ENCODE assay signal across 9 cellular contexts in genomic region chr20:38806855-38807655, GRCh38. TPM values are rescaled to one million over a fixed set of nuclear protein-coding genes. Genes with fewer than 3 reads are reported as not detected.
DNase-seq lines count a peak whose midpoint lies in the region; ATAC-seq and TF ChIP-seq lines count a peak whose summit lies in the region.
"Had no signal": no experiment of that assay in that cellular context is flagged by ENCODE, and none has a peak within 500 bp of the region (broad histone marks: within the 10 kb centered on the region; RNA-seq: fewer than 3 reads in every experiment).

No MANE protein-coding gene starts in this region.

- no peak for TF ChIP-seq CTCF in brain (conservative IDR thresholded peaks at IDR 0.05)
- no peak for TF ChIP-seq CTCF in transverse colon (IDR thresholded peaks at IDR 0.05)

- DNase-seq in DMS 273 (lab: John Stamatoyannopoulos, UW; ENCODE audit: unreplicated experiment) = peak; percentile 42
- no peak for DNase-seq in DMS 273 treated with DMSO at 0.1 percent for 48 hours (lab: John Stamatoyannopoulos, UW)
- DNase-seq in transverse colon = peak; percentile 36
- no peak for DNase-seq in SKM-1 treated with dmso at 0.1 percent for 144 hours (lab: John Stamatoyannopoulos, UW; ENCODE audit: unreplicated experiment)

- in situ Hi-C loops in transverse colon (cut with MboI; ENCODE audit: low pct_ligation_motif_present in 1 of 4, low pct_unique_long_range_greater_than_20kb in 1 of 4, low sequenced_read_pairs in 3 of 4) = loop anchor here in 1 of 4 donors (10.0 kb wide), 1 partner anchor 68 kb away; no protein-coding TSS in a partner anchor

- peaks cover 4 to 22% of the 10 kb centered on the region in 2 donors for H3K4me1 ChIP-seq in muscle layer of duodenum (ENCODE audit: control insufficient read depth in 1 of 2, insufficient read depth in 2 of 2, low read length in 2 of 2)
- H3K4me1 ChIP-seq in transverse colon = peaks cover 4 to 24% (median 17%) of the 10 kb centered on the region in 4 donors

- TF ChIP-seq EP300 in transverse colon (IDR thresholded peaks at IDR 0.05; ENCODE audit: low read depth) = no peak

- H3K36me3 Mint-ChIP-seq in brain = no peaks in the 10 kb centered on the region

- H3K36me3 ChIP-seq in muscle layer of duodenum (ENCODE audit: control insufficient read depth in 1 of 2, insufficient read depth in 2 of 2, low read length in 2 of 2) = no peaks in the 10 kb centered on the region
- H3K36me3 ChIP-seq in transverse colon = no peaks in the 10 kb centered on the region

- peaks cover 58% of the 10 kb centered on the region for H3K27me3 Mint-ChIP-seq in brain

- H3K9me3 ChIP-seq in muscle layer of duodenum (ENCODE audit: control insufficient read depth in 1 of 2, low read length in 2 of 2) (no peaks in the 10 kb centered on the region), transverse colon (no peaks in the 10 kb centered on the region)

- H3K9me3 Mint-ChIP-seq in brain = no peaks in the 10 kb centered on the region

- ATAC-seq in GM19467 (IDR thresholded peaks at IDR 0.05; ENCODE audit: unreplicated experiment) = no peak

- peak; percentile 35; the same call in 1 of the 2 replicates for TF ChIP-seq POLR2A in Raji (IDR thresholded peaks at IDR 0.05; ENCODE audit: insufficient read depth, low read depth, low read length)
- no peak for TF ChIP-seq POLR2A in transverse colon (IDR thresholded peaks at IDR 0.05)

- H3K4me3 Mint-ChIP-seq in brain = peak overlapping the region; percentile 70 to 85 (median 79)

- H3K27ac Mint-ChIP-seq in brain = peak overlapping the region in 1 of 5 experiments; percentile 70

- H3K27me3 ChIP-seq in muscle layer of duodenum (ENCODE audit: low read depth, low read length) (peaks cover 17% of the 10 kb centered on the region), transverse colon (peaks cover 58% of the 10 kb centered on the region)

- WGBS in transverse colon (ENCODE audit: low coverage in 1 of 2), 2 donors = 20 to 30% methylated on average over 2 to 26 of the region's 32 CpGs

- H3K27ac ChIP-seq in muscle layer of duodenum (ENCODE audit: low read length) (no peak overlapping the region), transverse colon (peak overlapping the region; percentile 74 to 82 (median 80))
- H3K27ac ChIP-seq: 22Rv1 had no signal

- intact Hi-C loops in transverse colon (cut with DNase I; ENCODE audit: low total_unique reads) = no loop called here

- H3K4me1 Mint-ChIP-seq in brain = peaks cover 32% of the 10 kb centered on the region

- peak overlapping the region; percentile 55 to 77 for H3K4me3 ChIP-seq in muscle layer of duodenum (ENCODE audit: low read depth in 1 of 2, low read length in 2 of 2)
- peak overlapping the region in 3 of 4 donors; percentile 34 to 72 (median 39) for H3K4me3 ChIP-seq in transverse colon

RNA-seq across cellular contexts. Expression of gene PPP1R16B, which starts 1.6 kb away (rescaled TPM):
- polyA plus RNA-seq in brain (ENCODE audit: insufficient read depth, low read depth, low replicate concordance) = 37.6 TPM
- total RNA-seq in transverse colon = 10 to 100 TPM in 2 of 4 donors, 1 to 10 TPM in 2; 1.8 to 11.1 (median 7.0) TPM

RNA-seq across cellular contexts. Expression of gene ACTR5, which starts 58.8 kb away (rescaled TPM):
- 5.1 TPM for polyA plus RNA-seq in brain (ENCODE audit: insufficient read depth, low read depth, low replicate concordance)
- 10 to 100 TPM in 3 of 4 donors, 1 to 10 TPM in 1; 7.2 to 21.3 (median 11.4) TPM for total RNA-seq in transverse colon

Comparison
In these comparisons a context has a peak if more than half of its experiments do, and no peak if none do; other contexts are left out.
1. DNase-seq: peak in DMS 273 (single experiment) and transverse colon (single experiment); none in DMS 273 treated with DMSO at 0.1 percent for 48 hours (single experiment) and SKM-1 treated with dmso at 0.1 percent for 144 hours (single experiment).